In genomic region chr11:96708469-96708868, GRCh38 we compare ENCODE assay signal across 18 cellular contexts.
"Had no signal": no experiment of that assay in that cellular context is flagged by ENCODE, and none has a peak within 500 bp of the region (broad histone marks: within the 10 kb centered on the region; RNA-seq: fewer than 3 reads in every experiment).

No MANE protein-coding gene starts in this region.

- DNase-seq: activated B cell treated with CpG ODN at 0.5 μM for 24 hours; activated CD4-positive, alpha-beta T cell treated with anti-CD3 and anti-CD28 coated beads, Interleukin-2, amount 10 ng/mL, durations not matched to agents 24 days and 14 days; activated CD8-positive, alpha-beta memory T cell treated with anti-CD3 and anti-CD28 coated beads, Interleukin-2, amount 50 U/mL, for 4 hours; activated CD8-positive, alpha-beta T cell treated with anti-CD3 and anti-CD28 coated beads, Interleukin-2, amount 10 ng/mL, durations not matched to agents 7 days and 5 days; activated effector memory CD4-positive, alpha-beta T cell treated with anti-CD3 and anti-CD28 coated beads, Interleukin-2, amount 50 U/mL, for 16 hours; activated T-cell treated with anti-CD3 and anti-CD28 coated beads, Interleukin-2, amount 50 U/mL, for 48 hours; adrenal gland; body of pancreas; caudate nucleus; left ventricle myocardium superior; mesendoderm; stimulated activated CD4-positive, alpha-beta T cell treated with anti-CD3 and anti-CD28 coated beads, Interleukin-4, amount 100 ng/mL, for 24 hours; stimulated activated naive CD4-positive, alpha-beta T cell treated with Interleukin-2 at 50 U/mL for 16 hours; transverse colon had no signal

- ATAC-seq: activated CD8-positive, alpha-beta T cell treated with anti-CD3 and anti-CD28 coated beads, Interleukin-2, amount 10 ng/mL, durations not matched to agents 7 days and 5 days; body of pancreas; esophagus mucosa; left ventricle myocardium superior; natural killer cell treated with Interleukin-12 subunit alpha and Interleukin-12 subunit beta and Interleukin-15 and Interleukin-18, amount 100 ng/mL, for 72 hours had no signal

- H3K36me3 ChIP-seq: adrenal gland, transverse colon, vagina had no signal

- H3K4me1 ChIP-seq: adrenal gland, body of pancreas, vagina had no signal

- H3K27me3 ChIP-seq: adrenal gland, body of pancreas, hepatocyte, transverse colon, vagina had no signal

- H3K4me2 ChIP-seq: hepatocyte had no signal

- H3K27ac ChIP-seq: adrenal gland, body of pancreas, hepatocyte, vagina had no signal

- H2AFZ ChIP-seq: hepatocyte had no signal

- H3K4me3 ChIP-seq: adrenal gland, body of pancreas, hepatocyte, transverse colon, vagina had no signal

- H3K79me2 ChIP-seq: hepatocyte had no signal

- H3K9me3 ChIP-seq: adrenal gland, body of pancreas, transverse colon, vagina had no signal
